15 cellular contexts compared by ENCODE assay signal in the genomic region with DNA sequence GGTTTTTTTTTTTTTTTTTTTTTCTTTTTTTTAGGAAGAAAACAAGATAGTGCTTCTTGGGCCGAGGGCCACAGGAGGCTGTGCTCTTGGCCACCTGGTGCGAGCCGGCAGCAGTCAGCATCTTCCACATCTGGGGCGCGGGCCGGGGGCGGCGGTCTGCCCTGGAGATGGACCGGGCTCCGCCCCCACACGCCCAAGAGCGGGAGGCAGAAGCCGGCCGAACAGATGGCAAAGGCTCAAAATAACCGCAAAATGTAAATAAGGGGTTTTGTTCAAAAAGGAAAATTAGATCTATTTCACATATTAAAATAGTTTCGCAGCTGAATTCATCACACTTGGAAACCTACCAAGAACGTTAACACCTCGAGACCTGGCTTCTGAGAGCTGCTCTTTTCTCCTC. TPM values are rescaled to one million over a fixed set of nuclear protein-coding genes. Genes with fewer than 3 reads are reported as not detected.
DNase-seq lines count a peak whose midpoint lies in the region; ATAC-seq lines count a peak whose summit lies in the region.
"Had no signal": no experiment of that assay in that cellular context is flagged by ENCODE, and none has a peak within 500 bp of the region (broad histone marks: within the 10 kb centered on the region; RNA-seq: fewer than 3 reads in every experiment).

No MANE protein-coding gene starts in this region.

- no peaks in the 10 kb centered on the region for H3K9me3 Mint-ChIP-seq in activated CD8-positive, alpha-beta T cell treated with anti-CD3 and anti-CD28 coated beads, Interleukin-2, amount 10 ng/mL, durations not matched to agents 7 days and 5 days (ENCODE audit: insufficient read depth)
- H3K9me3 Mint-ChIP-seq: activated T-helper 1 cell treated with anti-CD3 and anti-CD28 coated beads, Interleukin-12 subunit alpha, Interleukin-12 subunit beta, Interleukin-2, Interleukin-4 antibody, amounts not matched to agents 30 ng/mL and 10 ng/mL and 1 ng/mL, durations not matched to agents 14 hours and 24 hours and 36 hours; IgD-negative memory B cell; type B pancreatic cell had no signal

- H3K36me3 Mint-ChIP-seq in activated CD8-positive, alpha-beta T cell treated with anti-CD3 and anti-CD28 coated beads, Interleukin-2, amount 10 ng/mL, durations not matched to agents 7 days and 5 days (ENCODE audit: low read depth): no peaks in the 10 kb centered on the region
- H3K36me3 Mint-ChIP-seq: IgD-negative memory B cell, type B pancreatic cell had no signal

- peak; percentile 71 for DNase-seq in Right ventricle myocardium inferior (ENCODE audit: missing footprints)
- no peak for DNase-seq in cardiac septum (ENCODE audit: low spot score)
- DNase-seq in fibroblast of peridontal ligament (ENCODE audit: extremely low read depth): peak; percentile 32
- peak; percentile 13 for DNase-seq in non-pigmented ciliary epithelial cell (ENCODE audit: low read depth)
- no peak for DNase-seq in NK-92 (lab: John Stamatoyannopoulos, UW; ENCODE audit: unreplicated experiment)
- no peak for DNase-seq in NCI-H1436 treated with DMSO at 0.1 percent for 48 hours (lab: John Stamatoyannopoulos, UW)
- no peak for DNase-seq in activated CD8-positive, alpha-beta T cell treated with anti-CD3 and anti-CD28 coated beads, Interleukin-2, amount 10 ng/mL, durations not matched to agents 7 days and 5 days
- no peak for DNase-seq in DMS79 (lab: John Stamatoyannopoulos, UW)
- DNase-seq: ACHN; effector CD8-positive, alpha-beta T cell; EL; NCI-H2029 treated with DMSO at 0.1 percent for 48 hours had no signal

- intact Hi-C loops in Right ventricle myocardium inferior (cut with DNase I): no loop called here
- intact Hi-C loops in cardiac septum (cut with DNase I): loop anchor here (2.0 kb wide), 1 partner anchor 20 kb away; no protein-coding TSS in a partner anchor

- H3K4me1 Mint-ChIP-seq in activated CD8-positive, alpha-beta T cell treated with anti-CD3 and anti-CD28 coated beads, Interleukin-2, amount 10 ng/mL, durations not matched to agents 7 days and 5 days (ENCODE audit: low read depth): no peaks in the 10 kb centered on the region
- H3K4me1 Mint-ChIP-seq: IgD-negative memory B cell had no signal

- peak; percentile 23 for ATAC-seq in Right ventricle myocardium inferior
- ATAC-seq in activated CD8-positive, alpha-beta T cell treated with anti-CD3 and anti-CD28 coated beads, Interleukin-2, amount 10 ng/mL, durations not matched to agents 7 days and 5 days: no peak

- H3K27ac Mint-ChIP-seq in activated CD8-positive, alpha-beta T cell treated with anti-CD3 and anti-CD28 coated beads, Interleukin-2, amount 10 ng/mL, durations not matched to agents 7 days and 5 days: no peak overlapping the region
- H3K27ac Mint-ChIP-seq: activated T-helper 1 cell treated with anti-CD3 and anti-CD28 coated beads, Interleukin-12 subunit alpha, Interleukin-12 subunit beta, Interleukin-2, Interleukin-4 antibody, amounts not matched to agents 30 ng/mL and 10 ng/mL and 1 ng/mL, durations not matched to agents 14 hours and 24 hours and 36 hours; IgD-negative memory B cell; type B pancreatic cell had no signal

- POLR2A ChIA-PET in activated CD8-positive, alpha-beta T cell treated with anti-CD3 and anti-CD28 coated beads, Interleukin-2, amount 10 ng/mL, durations not matched to agents 7 days and 5 days (lab: Charles Lee): no interaction called here

- H3K4me3 Mint-ChIP-seq in activated CD8-positive, alpha-beta T cell treated with anti-CD3 and anti-CD28 coated beads, Interleukin-2, amount 10 ng/mL, durations not matched to agents 7 days and 5 days: no peak overlapping the region
- H3K4me3 Mint-ChIP-seq: activated T-helper 1 cell treated with anti-CD3 and anti-CD28 coated beads, Interleukin-12 subunit alpha, Interleukin-12 subunit beta, Interleukin-2, Interleukin-4 antibody, amounts not matched to agents 30 ng/mL and 10 ng/mL and 1 ng/mL, durations not matched to agents 14 hours and 24 hours and 36 hours; IgD-negative memory B cell; type B pancreatic cell had no signal

- CTCF ChIA-PET in activated CD8-positive, alpha-beta T cell treated with anti-CD3 and anti-CD28 coated beads, Interleukin-2, amount 10 ng/mL, durations not matched to agents 7 days and 5 days (lab: Charles Lee): no interaction called here

- no peaks in the 10 kb centered on the region for H3K27me3 Mint-ChIP-seq in activated CD8-positive, alpha-beta T cell treated with anti-CD3 and anti-CD28 coated beads, Interleukin-2, amount 10 ng/mL, durations not matched to agents 7 days and 5 days (ENCODE audit: low read depth)
- H3K27me3 Mint-ChIP-seq: type B pancreatic cell had no signal

RNA-seq across cellular contexts. Expression of gene UBAC1, which starts 51.5 kb away (rescaled TPM):
- total RNA-seq in Right ventricle myocardium inferior (119 TPM), cardiac septum (90.3 TPM)
- 10 to 100 TPM; 29.3 to 31.9 TPM for total RNA-seq in activated CD8-positive, alpha-beta T cell treated with anti-CD3 and anti-CD28 coated beads, Interleukin-2, amount 10 ng/mL, durations not matched to agents 7 days and 5 days

Comparison
In these comparisons a context has a peak if more than half of its experiments do, and no peak if none do; other contexts are left out.
1. DNase-seq: peak in Right ventricle myocardium inferior (single experiment), fibroblast of peridontal ligament (single experiment) and non-pigmented ciliary epithelial cell (single experiment); none in cardiac septum (single experiment), NK-92 (single experiment), NCI-H1436 treated with DMSO at 0.1 percent for 48 hours (single experiment), activated CD8-positive, alpha-beta T cell treated with anti-CD3 and anti-CD28 coated beads, Interleukin-2, amount 10 ng/mL, durations not matched to agents 7 days and 5 days (single experiment) and DMS79 (single experiment).